38 cellular contexts compared by ENCODE assay signal in genomic region chr10:232061-232460, GRCh38.
"Had no signal": no experiment of that assay in that cellular context is flagged by ENCODE, and none has a peak within 500 bp of the region (broad histone marks: within the 10 kb centered on the region; RNA-seq: fewer than 3 reads in every experiment).

No MANE protein-coding gene starts in this region.

- H3K27me3 Mint-ChIP-seq: activated CD4-positive, alpha-beta memory T cell treated with anti-CD3 and anti-CD28 coated beads, Interleukin-2, amount 10 ng/mL, durations not matched to agents 7 days and 5 days; activated CD4-positive, alpha-beta T cell treated with anti-CD3 and anti-CD28 coated beads for 36 hours; activated CD4-positive, alpha-beta T cell treated with anti-CD3 and anti-CD28 coated beads, Interleukin-2, amount 10 ng/mL, durations not matched to agents 7 days and 5 days; activated CD8-positive, alpha-beta memory T cell treated with anti-CD3 and anti-CD28 coated beads, Interleukin-2, amount 10 ng/mL, durations not matched to agents 7 days and 5 days; activated naive CD4-positive, alpha-beta T cell treated with anti-CD3 and anti-CD28 coated beads, Interleukin-2, amount 10 ng/mL, durations not matched to agents 7 days and 5 days; activated naive CD4-positive, alpha-beta T cell treated with anti-CD3 and anti-CD28 coated beads, Interleukin-2, amount 50 U/mL, for 24 hours; activated naive CD8-positive, alpha-beta T cell; activated naive CD8-positive, alpha-beta T cell treated with anti-CD3 and anti-CD28 coated beads, Interleukin-2, amount 10 ng/mL, durations not matched to agents 7 days and 5 days; activated naive CD8-positive, alpha-beta T cell treated with anti-CD3 and anti-CD28 coated beads, Interleukin-2, amount 50 U/mL, for 24 hours; activated T-cell treated with anti-CD3 and anti-CD28 coated beads, Interleukin-2, amount 50 U/mL, for 24 hours; brain; central memory CD8-positive, alpha-beta T cell had no signal

- H3K36me3 ChIP-seq: WERI-Rb-1 had no signal

- H3K36me3 Mint-ChIP-seq: activated CD8-positive, alpha-beta memory T cell treated with anti-CD3 and anti-CD28 coated beads, Interleukin-2, amount 10 ng/mL, durations not matched to agents 7 days and 5 days; activated naive CD4-positive, alpha-beta T cell treated with anti-CD3 and anti-CD28 coated beads, Interleukin-2, amount 10 ng/mL, durations not matched to agents 7 days and 5 days; activated naive CD4-positive, alpha-beta T cell treated with anti-CD3 and anti-CD28 coated beads, Interleukin-2, amount 50 U/mL, for 24 hours; activated naive CD8-positive, alpha-beta T cell; WTC11 had no signal

- DNase-seq: activated CD4-positive, alpha-beta memory T cell treated with anti-CD3 and anti-CD28 coated beads, Interleukin-2, amount 10 ng/mL, durations not matched to agents 7 days and 5 days; activated CD4-positive, alpha-beta T cell treated with anti-CD3 and anti-CD28 coated beads for 1 hour; activated CD4-positive, alpha-beta T cell treated with anti-CD3 and anti-CD28 coated beads for 36 hours; activated CD4-positive, alpha-beta T cell treated with anti-CD3 and anti-CD28 coated beads for 48 hours; activated CD4-positive, alpha-beta T cell treated with anti-CD3 and anti-CD28 coated beads, Interleukin-2, amount 10 ng/mL, durations not matched to agents 7 days and 5 days; activated CD4-positive, alpha-beta T cell treated with anti-CD3 and anti-CD28 coated beads, Interleukin-2, amount 50 U/mL, for 48 hours; activated CD4-positive, CD25-positive, alpha-beta regulatory T cell; activated CD8-positive, alpha-beta memory T cell treated with anti-CD3 and anti-CD28 coated beads for 24 hours; activated CD8-positive, alpha-beta memory T cell treated with anti-CD3 and anti-CD28 coated beads, Interleukin-2, amount 10 ng/mL, durations not matched to agents 7 days and 5 days; activated CD8-positive, alpha-beta memory T cell treated with anti-CD3 and anti-CD28 coated beads, Interleukin-2, amount 50 U/mL, for 48 hours; activated CD8-positive, alpha-beta T cell treated with anti-CD3 and anti-CD28 coated beads, Interleukin-2, amount 10 ng/mL, durations not matched to agents 7 days and 5 days; activated effector memory CD4-positive, alpha-beta T cell treated with Interleukin-2 at 50 U/mL for 16 hours; activated gamma-delta T cell; activated naive CD4-positive, alpha-beta T cell treated with anti-CD3 and anti-CD28 coated beads, Interleukin-2, amount 10 ng/mL, durations not matched to agents 7 days and 5 days; activated naive CD4-positive, alpha-beta T cell treated with Interleukin-2 at 50 U/mL for 16 hours; activated naive CD8-positive, alpha-beta T cell treated with anti-CD3 and anti-CD28 coated beads, Interleukin-2, amount 10 ng/mL, durations not matched to agents 7 days and 5 days; activated naive CD8-positive, alpha-beta T cell treated with anti-CD3 and anti-CD28 coated beads, Interleukin-2, amount 50 U/mL, for 24 hours; activated T-cell treated with anti-CD3 and anti-CD28 coated beads, Interleukin-2, amount 50 U/mL, for 24 hours; activated T-cell treated with anti-CD3 and anti-CD28 coated beads, Interleukin-2, amount 50 U/mL, for 48 hours; amygdala; anterior cingulate cortex; caudate nucleus; cerebellar nuclear complex; SW 1271; T-helper 1 cell; T-helper 2 cell; T-helper 9 cell; WERI-Rb-1 had no signal

- H3K4me3 Mint-ChIP-seq: activated CD4-positive, alpha-beta memory T cell treated with anti-CD3 and anti-CD28 coated beads, Interleukin-2, amount 10 ng/mL, durations not matched to agents 7 days and 5 days; activated CD4-positive, alpha-beta T cell treated with anti-CD3 and anti-CD28 coated beads for 36 hours; activated CD4-positive, alpha-beta T cell treated with anti-CD3 and anti-CD28 coated beads, Interleukin-2, amount 10 ng/mL, durations not matched to agents 7 days and 5 days; activated CD8-positive, alpha-beta memory T cell treated with anti-CD3 and anti-CD28 coated beads, Interleukin-2, amount 10 ng/mL, durations not matched to agents 7 days and 5 days; activated CD8-positive, alpha-beta T cell treated with anti-CD3 and anti-CD28 coated beads, Interleukin-2, amount 10 ng/mL, durations not matched to agents 7 days and 5 days; activated naive CD4-positive, alpha-beta T cell treated with anti-CD3 and anti-CD28 coated beads, Interleukin-2, amount 10 ng/mL, durations not matched to agents 7 days and 5 days; activated naive CD4-positive, alpha-beta T cell treated with anti-CD3 and anti-CD28 coated beads, Interleukin-2, amount 50 U/mL, for 24 hours; activated naive CD8-positive, alpha-beta T cell; activated naive CD8-positive, alpha-beta T cell treated with anti-CD3 and anti-CD28 coated beads, Interleukin-2, amount 10 ng/mL, durations not matched to agents 7 days and 5 days; activated naive CD8-positive, alpha-beta T cell treated with anti-CD3 and anti-CD28 coated beads, Interleukin-2, amount 50 U/mL, for 24 hours; activated T-cell treated with anti-CD3 and anti-CD28 coated beads, Interleukin-2, amount 50 U/mL, for 24 hours; brain; central memory CD8-positive, alpha-beta T cell; T-helper 1 cell treated with Interleukin-12 subunit alpha and Interleukin-12 subunit beta and Interleukin-4 antibody, amounts not matched to agents 30 μg/mL and 1 μg/mL, for 36 hours; T-helper 2 cell treated with Interferon-gamma antibody and Interleukin-4, amounts not matched to agents 5 μg/mL and 100 μg/mL, for 36 hours; WTC11 had no signal

- H3K4me1 ChIP-seq: ascending aorta had no signal

- H3K9me3 Mint-ChIP-seq: activated CD4-positive, alpha-beta memory T cell treated with anti-CD3 and anti-CD28 coated beads, Interleukin-2, amount 10 ng/mL, durations not matched to agents 7 days and 5 days; activated CD4-positive, alpha-beta T cell treated with anti-CD3 and anti-CD28 coated beads, Interleukin-2, amount 10 ng/mL, durations not matched to agents 7 days and 5 days; activated naive CD4-positive, alpha-beta T cell treated with anti-CD3 and anti-CD28 coated beads, Interleukin-2, amount 10 ng/mL, durations not matched to agents 7 days and 5 days; activated naive CD4-positive, alpha-beta T cell treated with anti-CD3 and anti-CD28 coated beads, Interleukin-2, amount 50 U/mL, for 24 hours; activated naive CD8-positive, alpha-beta T cell treated with anti-CD3 and anti-CD28 coated beads, Interleukin-2, amount 10 ng/mL, durations not matched to agents 7 days and 5 days; activated naive CD8-positive, alpha-beta T cell treated with anti-CD3 and anti-CD28 coated beads, Interleukin-2, amount 50 U/mL, for 24 hours; activated T-cell treated with anti-CD3 and anti-CD28 coated beads, Interleukin-2, amount 50 U/mL, for 24 hours; activated T-helper 2 cell treated with anti-CD3 and anti-CD28 coated beads, Interferon-gamma antibody, Interleukin-2, Interleukin-4, amounts not matched to agents 10 μg/mL and 5 μg/mL and 100 μg/mL, durations not matched to agents 14 hours and 24 hours and 36 hours; brain; central memory CD8-positive, alpha-beta T cell; T-helper 1 cell treated with Interleukin-12 subunit alpha and Interleukin-12 subunit beta and Interleukin-4 antibody, amounts not matched to agents 30 μg/mL and 1 μg/mL, for 36 hours; T-helper 2 cell treated with Interferon-gamma antibody and Interleukin-4, amounts not matched to agents 5 μg/mL and 100 μg/mL, for 36 hours; WTC11 had no signal

- H3K27me3 ChIP-seq: ascending aorta had no signal

- ATAC-seq: activated CD4-positive, alpha-beta T cell treated with anti-CD3 and anti-CD28 coated beads for 36 hours; activated CD4-positive, CD25-positive, alpha-beta regulatory T cell treated with anti-CD3 and anti-CD28 coated beads, Interleukin-2, amount 50 U/mL, for 24 hours; activated CD8-positive, alpha-beta memory T cell treated with anti-CD3 and anti-CD28 coated beads, Interleukin-2, amount 10 ng/mL, durations not matched to agents 7 days and 5 days; activated CD8-positive, alpha-beta T cell treated with anti-CD3 and anti-CD28 coated beads, Interleukin-2, amount 10 ng/mL, durations not matched to agents 7 days and 5 days; activated naive CD8-positive, alpha-beta T cell treated with anti-CD3 and anti-CD28 coated beads, Interleukin-2, amount 50 U/mL, for 24 hours; WTC11 had no signal

- H3K4me3 ChIP-seq: ascending aorta had no signal

- H3K9me3 ChIP-seq: ascending aorta had no signal

- H3K27ac Mint-ChIP-seq: activated CD4-positive, alpha-beta memory T cell treated with anti-CD3 and anti-CD28 coated beads, Interleukin-2, amount 10 ng/mL, durations not matched to agents 7 days and 5 days; activated CD4-positive, alpha-beta T cell treated with anti-CD3 and anti-CD28 coated beads for 36 hours; activated CD4-positive, alpha-beta T cell treated with anti-CD3 and anti-CD28 coated beads, Interleukin-2, amount 10 ng/mL, durations not matched to agents 7 days and 5 days; activated CD8-positive, alpha-beta memory T cell treated with anti-CD3 and anti-CD28 coated beads, Interleukin-2, amount 10 ng/mL, durations not matched to agents 7 days and 5 days; activated naive CD4-positive, alpha-beta T cell treated with anti-CD3 and anti-CD28 coated beads, Interleukin-2, amount 10 ng/mL, durations not matched to agents 7 days and 5 days; activated naive CD4-positive, alpha-beta T cell treated with anti-CD3 and anti-CD28 coated beads, Interleukin-2, amount 50 U/mL, for 24 hours; activated naive CD8-positive, alpha-beta T cell treated with anti-CD3 and anti-CD28 coated beads, Interleukin-2, amount 10 ng/mL, durations not matched to agents 7 days and 5 days; activated naive CD8-positive, alpha-beta T cell treated with anti-CD3 and anti-CD28 coated beads, Interleukin-2, amount 50 U/mL, for 24 hours; activated T-cell treated with anti-CD3 and anti-CD28 coated beads, Interleukin-2, amount 50 U/mL, for 24 hours; activated T-helper 2 cell treated with anti-CD3 and anti-CD28 coated beads, Interferon-gamma antibody, Interleukin-2, Interleukin-4, amounts not matched to agents 10 μg/mL and 5 μg/mL and 100 μg/mL, durations not matched to agents 14 hours and 24 hours and 36 hours; T-helper 1 cell treated with Interleukin-12 subunit alpha and Interleukin-12 subunit beta and Interleukin-4 antibody, amounts not matched to agents 30 μg/mL and 1 μg/mL, for 36 hours; T-helper 2 cell treated with Interferon-gamma antibody and Interleukin-4, amounts not matched to agents 5 μg/mL and 100 μg/mL, for 36 hours; WTC11 had no signal

- H3K27ac ChIP-seq: ascending aorta, WERI-Rb-1 had no signal
